ENCODE assay signal across 25 cellular contexts in the genomic region with DNA sequence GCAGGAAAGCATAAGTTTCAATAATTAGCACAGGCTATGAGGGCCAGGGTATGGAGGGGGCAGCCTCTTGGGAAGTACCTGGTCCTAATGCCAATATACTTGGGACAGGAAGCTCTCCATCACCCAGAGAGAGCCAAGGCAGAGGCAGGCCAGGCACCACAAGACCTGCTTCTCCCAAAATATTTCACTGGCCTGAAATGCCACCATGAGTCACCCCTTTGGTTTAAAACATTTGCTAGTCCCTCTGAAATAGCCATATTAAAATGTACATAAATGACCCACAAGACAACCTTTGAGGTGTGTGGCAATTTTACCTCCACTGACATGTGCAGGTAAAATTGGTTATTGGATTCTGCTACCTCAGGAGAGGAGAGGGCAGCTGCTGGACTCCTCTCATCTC. TPM values are rescaled to one million over a fixed set of nuclear protein-coding genes. Genes with fewer than 3 reads are reported as not detected.
"Had no signal": no experiment of that assay in that cellular context is flagged by ENCODE, and none has a peak within 500 bp of the region (broad histone marks: within the 10 kb centered on the region; RNA-seq: fewer than 3 reads in every experiment).

No MANE protein-coding gene starts in this region.

- H3K4me3 Mint-ChIP-seq: activated B cell treated with CpG ODN at 0.5 μM for 24 hours; activated CD4-positive, alpha-beta T cell treated with anti-CD3 and anti-CD28 coated beads, Interleukin-2, amount 10 ng/mL, durations not matched to agents 24 days and 14 days; activated naive CD4-positive, alpha-beta T cell treated with anti-CD3 and anti-CD28 coated beads for 36 hours; activated naive CD8-positive, alpha-beta T cell; activated T-helper 17 cell treated with anti-CD3 and anti-CD28 coated beads, Interleukin-2, amount 50 U/mL, for 72 hours; T-helper 17 cell had no signal

- H3K27ac Mint-ChIP-seq: activated B cell treated with CpG ODN at 0.5 μM for 24 hours; activated CD4-positive, alpha-beta T cell treated with anti-CD3 and anti-CD28 coated beads, Interleukin-2, amount 10 ng/mL, durations not matched to agents 24 days and 14 days; activated naive CD4-positive, alpha-beta T cell treated with anti-CD3 and anti-CD28 coated beads for 36 hours; activated naive CD8-positive, alpha-beta T cell; activated T-helper 17 cell treated with anti-CD3 and anti-CD28 coated beads, Interleukin-2, amount 50 U/mL, for 72 hours; T-helper 17 cell had no signal

- H3K9me3 ChIP-seq: MG63 had no signal

- H3K4me1 Mint-ChIP-seq: activated B cell treated with CpG ODN at 0.5 μM for 24 hours; activated CD4-positive, alpha-beta T cell treated with anti-CD3 and anti-CD28 coated beads, Interleukin-2, amount 10 ng/mL, durations not matched to agents 24 days and 14 days; activated T-helper 17 cell treated with anti-CD3 and anti-CD28 coated beads, Interleukin-2, amount 50 U/mL, for 72 hours had no signal

- H2AFZ ChIP-seq: PC-9 had no signal

- H3K9me3 Mint-ChIP-seq: activated B cell treated with CpG ODN at 0.5 μM for 24 hours; activated CD4-positive, alpha-beta T cell treated with anti-CD3 and anti-CD28 coated beads, Interleukin-2, amount 10 ng/mL, durations not matched to agents 24 days and 14 days; activated naive CD4-positive, alpha-beta T cell treated with anti-CD3 and anti-CD28 coated beads for 36 hours; activated T-helper 17 cell treated with anti-CD3 and anti-CD28 coated beads, Interleukin-2, amount 50 U/mL, for 72 hours had no signal

- ATAC-seq: activated T-helper 17 cell treated with anti-CD3 and anti-CD28 coated beads, Interleukin-2, amount 50 U/mL, for 72 hours; T-helper 17 cell had no signal

- H3K36me3 ChIP-seq: brain microvascular endothelial cell, cardiac muscle cell, MG63 had no signal

- DNase-seq: activated B cell treated with CpG ODN at 0.5 μM for 24 hours; activated CD4-positive, alpha-beta T cell treated with anti-CD3 and anti-CD28 coated beads for 1 hour; activated CD4-positive, alpha-beta T cell treated with anti-CD3 and anti-CD28 coated beads, Interleukin-2, amount 10 ng/mL, durations not matched to agents 24 days and 14 days; activated CD4-positive, alpha-beta T cell treated with anti-CD3 and anti-CD28 coated beads, Interleukin-2, amount 50 U/mL, for 48 hours; activated gamma-delta T cell; activated naive CD4-positive, alpha-beta T cell treated with anti-CD3 and anti-CD28 coated beads for 36 hours; activated T-cell treated with anti-CD3 and anti-CD28 coated beads for 4 hours; activated T-cell treated with anti-CD3 and anti-CD28 coated beads, Interleukin-2, amount 50 U/mL, for 48 hours; amygdala; brain microvascular endothelial cell; MG63; MV-4-11; NCI-H1105; NCI-H1436 treated with DMSO at 0.1 percent for 48 hours; NCI-H187; NCI-H2081; NCI-H510A treated with DMSO at 0.1 percent for 48 hours; NCI-H69; PC-9; SIG-M5; T-helper 17 cell; T-helper 9 cell had no signal

- H3K4me2 ChIP-seq: PC-9 had no signal

- H3K27ac ChIP-seq: brain microvascular endothelial cell, cardiac muscle cell, PC-9 had no signal

- H3K27me3 ChIP-seq: brain microvascular endothelial cell, cardiac muscle cell, MG63 had no signal

- H3K4me3 ChIP-seq: cardiac muscle cell, MG63, PC-9 had no signal

- H3K36me3 Mint-ChIP-seq: activated naive CD8-positive, alpha-beta T cell had no signal

RNA-seq across cellular contexts. Expression of gene SCUBE3, which starts 23.4 kb away (rescaled TPM):
- total RNA-seq: activated B cell treated with CpG ODN at 0.5 μM for 24 hours; activated naive CD4-positive, alpha-beta T cell treated with anti-CD3 and anti-CD28 coated beads for 36 hours; T-helper 17 cell had no signal

RNA-seq across cellular contexts. Expression of gene TCP11, which starts 49.2 kb away (rescaled TPM):
- total RNA-seq: activated B cell treated with CpG ODN at 0.5 μM for 24 hours; activated CD4-positive, alpha-beta T cell treated with anti-CD3 and anti-CD28 coated beads, Interleukin-2, amount 10 ng/mL, durations not matched to agents 24 days and 14 days; activated naive CD4-positive, alpha-beta T cell treated with anti-CD3 and anti-CD28 coated beads for 36 hours; activated T-helper 17 cell treated with anti-CD3 and anti-CD28 coated beads, Interleukin-2, amount 50 U/mL, for 72 hours; PC-9; T-helper 17 cell had no signal
